Comparison of ENCODE assay signal across 1 cellular context in genomic region chr4:128060620-128061565, GRCh38.
TF ChIP-seq lines count a peak whose summit lies in the region.

Gene LARP1B (plus strand): TSS chr4:128061312. CDS start chr4:128074952, 13,640 bp downstream.

TF ChIP-seq in K562, 482 proteins besides CTCF, POLR2A, EP300 and RAD21 (continued from another document and continues in another):
- TF ChIP-seq BCLAF1 (IDR thresholded peaks at IDR 0.05; ENCODE audit: borderline replicate concordance in 1 of 2, control insufficient read depth in 1 of 2, low read depth in 2 of 2, low read length in 1 of 2): 0 out of 4 replicates have a peak, but pooled peaks of 1 of the 2 experiments have one; percentile 33
- peak; percentile 38; the same call in 1 of the 2 replicates for TF ChIP-seq ERF (CRISPR knock-in tag; IDR thresholded peaks at IDR 0.05)
- peak; percentile 63 for TF ChIP-seq JUND (IDR thresholded peaks at IDR 0.05; ENCODE audit: borderline replicate concordance, low read depth, low read length)
- peak; percentile 48; the same call in 1 of the 3 replicates for TF ChIP-seq JUND (tag; IDR thresholded peaks at IDR 0.05; ENCODE audit: borderline replicate concordance, low read depth, low read length)
- TF ChIP-seq KAT7 (CRISPR knock-in tag; IDR thresholded peaks at IDR 0.05; ENCODE audit: borderline replicate concordance): peak; percentile 69; the same call in 1 of the 2 replicates
- no peak for TF ChIP-seq HNRNPK (IDR thresholded peaks at IDR 0.05; ENCODE audit: low read depth, low read length, poor library complexity, severe bottlenecking)
- no peak for TF ChIP-seq ZNF133 (CRISPR knock-in tag; IDR thresholded peaks at IDR 0.05)
- TF ChIP-seq CCNT2 (IDR thresholded peaks at IDR 0.05; ENCODE audit: borderline replicate concordance, extremely low read depth, insufficient read length, low read depth, low read length): peak; percentile 91
- TF ChIP-seq SMAD1 (IDR thresholded peaks at IDR 0.05; ENCODE audit: low read depth, low read length, partially characterized antibody): peak; percentile 14
- no peak for TF ChIP-seq KHSRP (IDR thresholded peaks at IDR 0.05)
- peak; percentile 58 for TF ChIP-seq RBBP5 (IDR thresholded peaks at IDR 0.05; ENCODE audit: borderline replicate concordance, insufficient read depth, low read length, poor library complexity, severe bottlenecking)
- TF ChIP-seq SFPQ (IDR thresholded peaks at IDR 0.05; ENCODE audit: low read depth, low read length): no peak
- no peak for TF ChIP-seq XRCC4 (IDR thresholded peaks at IDR 0.05; ENCODE audit: extremely low read depth, insufficient read depth, insufficient read length)
- TF ChIP-seq NR4A1 (CRISPR knock-in tag; IDR thresholded peaks at IDR 0.05): 0 out of 2 replicates have a peak, but pooled peaks have one; percentile 35
- TF ChIP-seq NR4A1 (tag; IDR thresholded peaks at IDR 0.05): 0 out of 2 replicates have a peak, but pooled peaks have one; percentile 61
- TF ChIP-seq KLF1 (tag; IDR thresholded peaks at IDR 0.05): peak; percentile 89
- TF ChIP-seq ATF1 (CRISPR knock-in tag; IDR thresholded peaks at IDR 0.05): peak; percentile 41; the same call in 1 of the 2 replicates
- TF ChIP-seq ATF1 (tag; IDR thresholded peaks at IDR 0.05): peak; percentile 87
- TF ChIP-seq GMEB1 (CRISPR knock-in tag; IDR thresholded peaks at IDR 0.05): peak; percentile 26
- TF ChIP-seq ATF7 (IDR thresholded peaks at IDR 0.05): peak; percentile 83
- TF ChIP-seq SMARCB1 (IDR thresholded peaks at IDR 0.05; ENCODE audit: insufficient read length, low read depth): no peak
- TF ChIP-seq MTA3 (IDR thresholded peaks at IDR 0.05; ENCODE audit: borderline replicate concordance): peak; percentile 87; the same call in 1 of the 2 replicates
- TF ChIP-seq ARID4B (CRISPR knock-in tag; IDR thresholded peaks at IDR 0.05): peak; percentile 91
- peak; percentile 41; the same call in 1 of the 2 replicates for TF ChIP-seq E2F3 (CRISPR knock-in tag; IDR thresholded peaks at IDR 0.05)
- no peak for TF ChIP-seq ZNF124 (CRISPR knock-in tag; IDR thresholded peaks at IDR 0.05)
- TF ChIP-seq SP1 (CRISPR knock-in tag; IDR thresholded peaks at IDR 0.05): peak; percentile 87
- peak; percentile 91 for TF ChIP-seq ZBTB7A (IDR thresholded peaks at IDR 0.05; ENCODE audit: borderline replicate concordance, control insufficient read depth, low read depth, low read length)
- peak; percentile 90 for TF ChIP-seq TFAP4 (CRISPR knock-in tag; IDR thresholded peaks at IDR 0.05; ENCODE audit: borderline replicate concordance)
- TF ChIP-seq ZNF134 (CRISPR knock-in tag; conservative IDR thresholded peaks at IDR 0.05): 0 out of 2 replicates have a peak, but pooled peaks have one; percentile 39
- no peak for TF ChIP-seq ZNF280B (CRISPR knock-in tag; IDR thresholded peaks at IDR 0.05)
- peak; percentile 88 for TF ChIP-seq HMGXB4 (CRISPR knock-in tag; IDR thresholded peaks at IDR 0.05)
- no peak for TF ChIP-seq GTF2A2 (tag; IDR thresholded peaks at IDR 0.05)
